In genomic region chr22:46068908-46069481, GRCh38 we compare ENCODE assay signal across 8 cellular contexts.
DNase-seq lines count a peak whose midpoint lies in the region; ATAC-seq, FAIRE-seq and TF ChIP-seq lines count a peak whose summit lies in the region.

No MANE protein-coding gene starts in this region.

- H3K9me3 ChIP-seq in Karpas-422 (ENCODE audit: low read length) (no peaks in the 10 kb centered on the region), GM12878 (replicated peaks; ENCODE audit: control insufficient read depth, insufficient read depth, low read length) (no peaks in the 10 kb centered on the region), lower lobe of right lung (no peaks in the 10 kb centered on the region), uterus (no peaks in the 10 kb centered on the region)

- no peak overlapping the region for H3K23ac ChIP-seq in mesendoderm (ENCODE audit: low read length)

- CTCF ChIA-PET in GM12878 (lab: Yijun Ruan, JAX), result interaction anchor here (0.9 kb wide), 1 partner anchor 62 kb away, joined by 3 read pairs; no protein-coding TSS in a partner anchor

- no peak overlapping the region for H2BK5ac ChIP-seq in mesendoderm (ENCODE audit: low read length)

- SMC1A ChIA-PET in GM12878 (lab: Charles Lee; ENCODE audit: uncharacterized antibody, unreplicated experiment), result no interaction called here

- H2AFZ ChIP-seq in Karpas-422 (ENCODE audit: low read length) (no peak overlapping the region), GM12878 (ENCODE audit: control insufficient read depth, low read depth, low read length) (no peak overlapping the region; the same call in none of the 2 replicates)

- H2BK120ac ChIP-seq in mesendoderm (ENCODE audit: low read depth, low read length), result no peak overlapping the region

- no TSS peak for BruUV-seq in GM12878 (replicated peaks; lab: Mats Ljungman, UMichigan)

- RAD21 ChIA-PET in GM12878 (lab: Charles Lee; ENCODE audit: unreplicated experiment), result no interaction called here

- DNase-seq in Caki2 (ENCODE audit: low read depth) (peak; percentile 74), Karpas-422 (no peak), GM12878 (ENCODE audit: low read depth, low spot score) (no peak), lower lobe of right lung (peak; percentile 52), uterus (peak; percentile 23 to 43), mesendoderm (no peak), NCI-H774 (lab: John Stamatoyannopoulos, UW) (no peak)
- DNase-seq in stimulated activated CD4-positive, alpha-beta T cell treated with anti-CD3 and anti-CD28 coated beads, Interleukin-4, amount 100 ng/mL, for 1 hour, result no peak

- no peak overlapping the region for H3K4ac ChIP-seq in mesendoderm (ENCODE audit: low read depth, low read length)

- no peaks in the 10 kb centered on the region for H3K79me1 ChIP-seq in mesendoderm (ENCODE audit: low read length)

- no peak overlapping the region for H3K56ac ChIP-seq in mesendoderm (ENCODE audit: low read length)

- H3K36me3 ChIP-seq in Karpas-422 (ENCODE audit: insufficient read depth, low read length) (no peaks in the 10 kb centered on the region), GM12878 (ENCODE audit: control insufficient read depth in 2 of 2, insufficient read depth in 2 of 2, low read length in 1 of 2) (no peaks in the 10 kb centered on the region), lower lobe of right lung (no peaks in the 10 kb centered on the region), uterus (no peaks in the 10 kb centered on the region), mesendoderm (ENCODE audit: control insufficient read depth, insufficient read depth, low read length) (no peaks in the 10 kb centered on the region)

- H3K4me1 ChIP-seq in Karpas-422 (ENCODE audit: low read length) (peaks cover 51% of the 10 kb centered on the region), GM12878 (ENCODE audit: control insufficient read depth, insufficient read depth, low read length) (peaks cover 6% of the 10 kb centered on the region), lower lobe of right lung (peaks cover 54% of the 10 kb centered on the region), uterus (peaks cover 0 to 2% of the 10 kb centered on the region in 2 donors), mesendoderm (ENCODE audit: control insufficient read depth, low read depth, low read length) (no peaks in the 10 kb centered on the region)

- no peak for TF ChIP-seq CTCF in GM12878 (IDR thresholded peaks at IDR 0.05 in 2 of 3, conservative IDR thresholded peaks at IDR 0.05 in 1 of 3; ENCODE audit: control insufficient read depth in 2 of 3, extremely low read depth in 1 of 3, insufficient read depth in 1 of 3, low read depth in 3 of 3, low read length in 3 of 3)
- no peak for TF ChIP-seq CTCF in lower lobe of right lung (IDR thresholded peaks at IDR 0.05)
- no peak for TF ChIP-seq CTCF in uterus (IDR thresholded peaks at IDR 0.05)

- no peak overlapping the region for H2BK15ac ChIP-seq in mesendoderm (replicated peaks; ENCODE audit: low read depth)

- H3K27me3 ChIP-seq in Karpas-422 (ENCODE audit: low read length) (no peaks in the 10 kb centered on the region), GM12878 (replicated peaks in 1 of 2; ENCODE audit: control insufficient read depth in 2 of 2, insufficient read depth in 2 of 2, low read length in 1 of 2) (peaks cover 0 to 3% of the 10 kb centered on the region in 2 experiments; a peak in 2 of 4 replicates), lower lobe of right lung (ENCODE audit: low read depth) (no peaks in the 10 kb centered on the region), uterus (no peaks in the 10 kb centered on the region), mesendoderm (ENCODE audit: insufficient read depth, low read length, poor library complexity) (peaks cover 38% of the 10 kb centered on the region)

- no peak overlapping the region for H4K5ac ChIP-seq in mesendoderm (ENCODE audit: low read length)

- WGBS in GM12878 (ENCODE audit: insufficient coverage, insufficient replicate concordance, low lambda C conversion rate, missing lambda C conversion rate), result 3% methylated on average over 8 of the region's 8 CpGs
- WGBS in mesendoderm (ENCODE audit: extremely low coverage, insufficient coverage, low lambda C conversion rate), result no CpG with 5 or more reads among the region's 8 CpGs

- no peak overlapping the region for H2AK5ac ChIP-seq in mesendoderm (ENCODE audit: low read length)

- peak overlapping the region; percentile 91 for H3K4me3 ChIP-seq in Karpas-422 (ENCODE audit: low read length)
- peak overlapping the region; percentile 73 for H3K4me3 ChIP-seq in GM12878
- peak overlapping the region; percentile 65 for H3K4me3 ChIP-seq in lower lobe of right lung
- peak overlapping the region; percentile 67 to 99 for H3K4me3 ChIP-seq in uterus
- no peak overlapping the region for H3K4me3 ChIP-seq in mesendoderm (ENCODE audit: low read length)

- ATAC-seq in GM12878 (no peak), lower lobe of right lung (no peak)

- H4K20me1 ChIP-seq in Karpas-422 (ENCODE audit: insufficient read depth, low read depth, low read length) (0 out of 2 replicates have a peak, but pooled peaks cover 11% of the 10 kb centered on the region), GM12878 (ENCODE audit: control insufficient read depth, insufficient read depth) (no peaks in the 10 kb centered on the region)

- in situ Hi-C loops in Caki2 (cut with HindIII; ENCODE audit: low pct_unique_long_range_greater_than_20kb, low sequenced_read_pairs) (no loop called here), GM12878 (cut with MboI) (no loop called here)

- H3K9me2 ChIP-seq in Karpas-422 (replicated peaks; ENCODE audit: insufficient read depth, low read length), result no peaks in the 10 kb centered on the region

- H3K27ac ChIP-seq in Karpas-422 (ENCODE audit: low read length) (peak overlapping the region; percentile 88), GM12878 (ENCODE audit: control insufficient read depth, insufficient read depth) (peak overlapping the region; percentile 77), lower lobe of right lung (peak overlapping the region; percentile 97), uterus (peak overlapping the region; percentile 100), mesendoderm (ENCODE audit: low read depth, low read length) (no peak overlapping the region)

- POLR2A ChIA-PET in GM12878 (lab: Charles Lee), result no interaction called here

- intact Hi-C loops in GM12878 (cut with micrococcal nuclease; ENCODE audit: unreplicated experiment), result no loop called here
- intact Hi-C loops in lower lobe of right lung (cut with DNase I), result no loop called here
- intact Hi-C loops in uterus (cut with DNase I; ENCODE audit: low total_unique reads), result no loop called here

- H3K18ac ChIP-seq in mesendoderm (ENCODE audit: low read length), result no peak overlapping the region

- H3K4me2 ChIP-seq in Karpas-422 (ENCODE audit: low read depth, low read length, poor library complexity, severe bottlenecking) (peak overlapping the region; percentile 98), GM12878 (ENCODE audit: control insufficient read depth, insufficient read depth) (peak overlapping the region; percentile 79), mesendoderm (ENCODE audit: low read length) (no peak overlapping the region)

- no peak for TF ChIP-seq EP300 in GM12878 (IDR thresholded peaks at IDR 0.05; ENCODE audit: borderline replicate concordance in 1 of 2, control insufficient read depth in 1 of 2, low read depth in 2 of 2, low read length in 2 of 2)

- peak overlapping the region; percentile 95 for H3K9ac ChIP-seq in Karpas-422 (ENCODE audit: low read length)
- H3K9ac ChIP-seq in GM12878 (ENCODE audit: control insufficient read depth, insufficient read depth, low read length), result peak overlapping the region; percentile 78
- H3K9ac ChIP-seq in mesendoderm (ENCODE audit: low read length), result no peak overlapping the region

- no peak for FAIRE-seq in GM12878 (lab: Jason Lieb, UNC)

- H3K79me2 ChIP-seq in Karpas-422 (ENCODE audit: low read length), result peaks cover 28% of the 10 kb centered on the region
- peaks cover 33% of the 10 kb centered on the region for H3K79me2 ChIP-seq in GM12878 (ENCODE audit: control insufficient read depth, insufficient read depth, low read length)
- H3K79me2 ChIP-seq in mesendoderm (ENCODE audit: control insufficient read depth, insufficient read depth, low read length), result no peaks in the 10 kb centered on the region

- no peak overlapping the region for H4K8ac ChIP-seq in mesendoderm (ENCODE audit: low read depth, low read length)

- no peak for TF ChIP-seq RAD21 in GM12878 (IDR thresholded peaks at IDR 0.05; ENCODE audit: insufficient read depth, low read depth, low read length)

- no peak for TF ChIP-seq POLR2A in GM12878 (IDR thresholded peaks at IDR 0.05; ENCODE audit: low read depth, low read length)
- TF ChIP-seq POLR2A in uterus (IDR thresholded peaks at IDR 0.05), result no peak

TF ChIP-seq in GM12878, 131 proteins besides CTCF, POLR2A, EP300 and RAD21 (continues in another document):
- TF ChIP-seq POLR2AphosphoS5 (IDR thresholded peaks at IDR 0.05; ENCODE audit: low read length), result no peak
- no peak for TF ChIP-seq ZNF687 (IDR thresholded peaks at IDR 0.05)
- no peak for TF ChIP-seq CREB1 (IDR thresholded peaks at IDR 0.05; ENCODE audit: low read depth)
- TF ChIP-seq IKZF1 (conservative IDR thresholded peaks at IDR 0.05), result no peak
- peak; percentile 24; the same call in 1 of the 2 replicates for TF ChIP-seq RUNX3 (IDR thresholded peaks at IDR 0.05; ENCODE audit: low read length)

Comparison
In these comparisons a context has a peak if more than half of its experiments do, and no peak if none do; other contexts are left out.
1. DNase-seq: peak in Caki2 (single experiment), lower lobe of right lung (single experiment) and uterus (2 of 2); none in Karpas-422 (single experiment), GM12878 (single experiment), stimulated activated CD4-positive, alpha-beta T cell treated with anti-CD3 and anti-CD28 coated beads, Interleukin-4, amount 100 ng/mL, for 1 hour (single experiment), mesendoderm (single experiment) and NCI-H774 (single experiment).